In genomic region chr9:110954822-110955291, GRCh38 we compare ENCODE assay signal across 18 cellular contexts.
A peak's percentile ranks its signal among the peaks of the same experiment; 100 is the strongest.
DNase-seq lines count a peak whose midpoint lies in the region; ATAC-seq and TF ChIP-seq lines count a peak whose summit lies in the region.
"Had no signal": no experiment of that assay in that cellular context is flagged by ENCODE, and none has a peak within 500 bp of the region (broad histone marks: within the 10 kb centered on the region; RNA-seq: fewer than 3 reads in every experiment).

No MANE protein-coding gene starts in this region.

- H2AFZ ChIP-seq in neural progenitor cell (replicated peaks) = no peak overlapping the region

- in situ Hi-C loops in astrocyte of the spinal cord (cut with HindIII; ENCODE audit: low sequenced_read_pairs) = no loop called here

- peaks cover 53% of the 10 kb centered on the region for H3K79me2 ChIP-seq in neural progenitor cell (ENCODE audit: low read depth)

- H3K4me1 Mint-ChIP-seq in endothelial cell (ENCODE audit: unreplicated experiment) (peaks cover 6% of the 10 kb centered on the region), neural progenitor cell (no peaks in the 10 kb centered on the region)

- no peak overlapping the region for H3K4me2 ChIP-seq in neural progenitor cell

- H3K9me3 Mint-ChIP-seq in endothelial cell (ENCODE audit: unreplicated experiment) (peaks cover 4% of the 10 kb centered on the region), neural progenitor cell (peaks cover 41% of the 10 kb centered on the region)

- no peaks in the 10 kb centered on the region for H3K4me1 ChIP-seq in neural progenitor cell
- H3K4me1 ChIP-seq: left ventricle myocardium inferior, upper lobe of left lung had no signal

- H3K27ac ChIP-seq in neural progenitor cell = no peak overlapping the region
- H3K27ac ChIP-seq: left ventricle myocardium inferior, upper lobe of left lung had no signal

- H3K9ac ChIP-seq in neural progenitor cell = no peak overlapping the region

- peaks cover 16% of the 10 kb centered on the region for H3K36me3 ChIP-seq in neural progenitor cell
- H3K36me3 ChIP-seq: left ventricle myocardium inferior, upper lobe of left lung had no signal

- no peaks in the 10 kb centered on the region for H3F3A ChIP-seq in neural progenitor cell (ENCODE audit: low read depth)

- H3K27ac Mint-ChIP-seq in endothelial cell (ENCODE audit: unreplicated experiment) (no peak overlapping the region), neural progenitor cell (no peak overlapping the region)
- H3K27ac Mint-ChIP-seq: activated naive CD8-positive, alpha-beta T cell treated with anti-CD3 and anti-CD28 coated beads, Interleukin-2, amount 50 U/mL, for 24 hours had no signal

- no peak for TF ChIP-seq CTCF in astrocyte of the spinal cord (IDR thresholded peaks at IDR 0.05; ENCODE audit: low read depth, low read length)
- no peak for TF ChIP-seq CTCF in endothelial cell (IDR thresholded peaks at IDR 0.05; ENCODE audit: unreplicated experiment)
- TF ChIP-seq CTCF in neural progenitor cell (IDR thresholded peaks at IDR 0.05) = no peak

- H3K36me3 Mint-ChIP-seq in endothelial cell (ENCODE audit: low read depth, unreplicated experiment) (no peaks in the 10 kb centered on the region), neural progenitor cell (peaks cover 34% of the 10 kb centered on the region)

- ATAC-seq in GM21381 (IDR thresholded peaks at IDR 0.05; ENCODE audit: unreplicated experiment) = peak; percentile 54
- ATAC-seq: activated naive CD8-positive, alpha-beta T cell treated with anti-CD3 and anti-CD28 coated beads, Interleukin-2, amount 50 U/mL, for 24 hours had no signal

- H4K20me1 ChIP-seq in neural progenitor cell (ENCODE audit: low read depth) = peaks cover 3% of the 10 kb centered on the region

- DNase-seq in CD1c-positive myeloid dendritic cell (ENCODE audit: extremely low spot score) (peak; percentile 41), M059J (ENCODE audit: low read depth) (peak; percentile 68), astrocyte of the spinal cord (ENCODE audit: low read depth, low spot score) (peak; percentile 55), NCI-H774 (lab: John Stamatoyannopoulos, UW) (no peak), endothelial cell (ENCODE audit: low spot score) (no peak), neural progenitor cell (ENCODE audit: low spot score) (no peak), NCI-H146 (lab: John Stamatoyannopoulos, UW) (no peak)
- DNase-seq: activated naive CD8-positive, alpha-beta T cell treated with anti-CD3 and anti-CD28 coated beads, Interleukin-2, amount 50 U/mL, for 24 hours; DND-41; hypothalamus; Karpas-422; left ventricle myocardium inferior; naive B cell; NCI-H2107; NK-92 treated with Interleukin-12 subunit alpha and Interleukin-12 subunit beta, amount 100 ng/mL, for 24 hours; stimulated activated CD4-positive, alpha-beta T cell treated with anti-CD3 and anti-CD28 coated beads, Interleukin-2, amount 100 ng/mL, for 48 hours; upper lobe of left lung had no signal

- peaks cover 10% of the 10 kb centered on the region for H3K9me3 ChIP-seq in neural progenitor cell (ENCODE audit: low read depth)

- H3K4me3 ChIP-seq in astrocyte of the spinal cord (ENCODE audit: low read depth, low read length) (no peak overlapping the region), neural progenitor cell (no peak overlapping the region)
- H3K4me3 ChIP-seq: left ventricle myocardium inferior, upper lobe of left lung had no signal

- H3K4me3 Mint-ChIP-seq in endothelial cell (ENCODE audit: unreplicated experiment) (no peak overlapping the region), neural progenitor cell (no peak overlapping the region)
- H3K4me3 Mint-ChIP-seq: activated naive CD8-positive, alpha-beta T cell treated with anti-CD3 and anti-CD28 coated beads, Interleukin-2, amount 50 U/mL, for 24 hours had no signal

- H3K27me3 ChIP-seq in neural progenitor cell = no peaks in the 10 kb centered on the region
- H3K27me3 ChIP-seq: upper lobe of left lung had no signal

- H3K27me3 Mint-ChIP-seq in endothelial cell (ENCODE audit: unreplicated experiment) (peaks cover 4% of the 10 kb centered on the region), neural progenitor cell (ENCODE audit: insufficient read depth, low read depth) (no peaks in the 10 kb centered on the region)
- H3K27me3 Mint-ChIP-seq: naive B cell had no signal

Comparison
In these comparisons a context has a peak if more than half of its experiments do, and no peak if none do; other contexts are left out.
1. DNase-seq: peak in CD1c-positive myeloid dendritic cell (single experiment), M059J (single experiment) and astrocyte of the spinal cord (single experiment); none in NCI-H774 (single experiment), endothelial cell (single experiment), neural progenitor cell (single experiment) and NCI-H146 (single experiment).